ENCODE assay signal across 8 cellular contexts in the genomic region with DNA sequence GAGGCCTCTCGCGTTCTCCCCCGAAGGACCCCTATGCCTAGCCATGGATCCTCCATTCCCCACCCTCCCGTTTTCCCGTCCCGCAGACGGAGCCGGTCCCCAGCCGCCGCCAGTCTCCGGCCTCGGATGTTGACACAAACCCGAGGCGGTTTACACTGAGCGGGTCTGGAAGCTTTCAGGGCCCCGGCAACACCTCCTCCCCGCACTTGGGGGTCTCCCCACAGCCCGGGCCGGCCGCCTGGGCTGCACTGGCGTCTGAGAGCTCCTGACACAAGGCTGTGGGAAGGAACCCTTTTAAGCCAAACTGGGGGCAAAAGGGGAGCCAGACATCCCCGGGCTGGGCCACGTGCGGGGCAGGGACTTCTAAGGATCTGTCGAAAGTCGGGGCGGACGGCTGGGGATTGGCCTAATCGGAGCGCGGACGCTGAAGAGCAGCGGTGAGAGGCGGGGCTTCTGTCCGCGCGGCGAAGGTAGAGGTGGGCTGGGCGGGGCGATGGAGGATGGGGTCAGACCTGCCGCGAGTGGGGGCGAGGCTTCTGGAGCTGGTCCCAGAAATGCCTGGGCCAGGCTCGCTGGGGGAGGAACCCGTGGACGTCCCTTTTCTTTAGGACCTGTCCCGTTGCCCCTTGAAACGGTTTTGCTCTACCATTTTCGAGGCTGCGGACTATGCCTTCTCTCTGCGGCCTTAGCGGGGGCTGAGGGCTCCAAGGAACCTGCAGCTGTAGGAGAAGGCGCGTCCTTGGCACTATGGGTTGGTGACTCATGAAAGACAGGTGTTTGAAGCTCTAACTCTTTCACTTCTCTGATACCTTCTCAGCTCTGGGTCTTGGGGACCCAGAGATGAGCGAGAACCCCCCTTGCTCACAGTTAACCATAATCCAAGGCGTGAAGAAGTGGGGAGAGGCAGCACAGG. TPM values are rescaled to one million over a fixed set of nuclear protein-coding genes. Genes with fewer than 3 reads are reported as not detected.
A peak's percentile ranks its signal among the peaks of the same experiment; 100 is the strongest.
DNase-seq lines count a peak whose midpoint lies in the region; ATAC-seq and TF ChIP-seq lines count a peak whose summit lies in the region.

No MANE protein-coding gene starts in this region.

- H3K36me3 ChIP-seq in stomach: no peaks in the 10 kb centered on the region

- H3K4me3 ChIP-seq in stomach: peak overlapping the region; percentile 39 to 54 (median 46)

- intact Hi-C loops in stomach (cut with DNase I; ENCODE audit: low total_unique reads): no loop called here

- no peaks in the 10 kb centered on the region for H3K9me3 Mint-ChIP-seq in activated T-cell treated with anti-CD3 and anti-CD28 coated beads, Interleukin-2, amount 50 U/mL, for 72 hours

- peaks cover 50% of the 10 kb centered on the region for H3K4me1 Mint-ChIP-seq in activated T-cell treated with anti-CD3 and anti-CD28 coated beads, Interleukin-2, amount 50 U/mL, for 72 hours (ENCODE audit: low read depth)

- no peak for TF ChIP-seq EP300 in stomach (IDR thresholded peaks at IDR 0.05)

- H3K4me3 Mint-ChIP-seq in activated T-cell treated with anti-CD3 and anti-CD28 coated beads, Interleukin-2, amount 50 U/mL, for 72 hours: peak overlapping the region; percentile 53 to 87

- H3K36me3 Mint-ChIP-seq in activated T-cell treated with anti-CD3 and anti-CD28 coated beads, Interleukin-2, amount 50 U/mL, for 72 hours (ENCODE audit: insufficient read depth in 2 of 2): no peaks in the 10 kb centered on the region

- no peak for ATAC-seq in activated T-cell treated with anti-CD3 and anti-CD28 coated beads, Interleukin-2, amount 50 U/mL, for 72 hours (replicated peaks in 1 of 2)
- ATAC-seq in GM19455 (IDR thresholded peaks at IDR 0.05; ENCODE audit: unreplicated experiment): no peak

- TF ChIP-seq POLR2A in stomach (IDR thresholded peaks at IDR 0.05): no peak

- H3K27me3 Mint-ChIP-seq in activated T-cell treated with anti-CD3 and anti-CD28 coated beads, Interleukin-2, amount 50 U/mL, for 72 hours (ENCODE audit: low read depth): peaks cover 31% of the 10 kb centered on the region

- 8 to 10% (median 9%) methylated on average over 49 to 56 of the region's 56 CpGs for WGBS in stomach, 5 donors

- H3K27me3 ChIP-seq in stomach: peaks cover 0 to 83% (median 50%) of the 10 kb centered on the region in 3 donors

- no peak for TF ChIP-seq CTCF in stomach (IDR thresholded peaks at IDR 0.05)

- DNase-seq in activated CD4-positive, alpha-beta T cell treated with anti-CD3 and anti-CD28 coated beads for 4 hours: peak; percentile 16 to 24
- DNase-seq in activated CD4-positive, alpha-beta T cell treated with anti-CD3 and anti-CD28 coated beads for 1 hour: no peak
- DNase-seq in activated T-cell treated with anti-CD3 and anti-CD28 coated beads, Interleukin-2, amount 50 U/mL, for 72 hours: peak in 1 of 2 donors; percentile 22
- DNase-seq in islet precursor cell: peak; percentile 55
- peak; percentile 51 for DNase-seq in stomach
- no peak for DNase-seq in SW 1271 (lab: John Stamatoyannopoulos, UW)
- DNase-seq in HPDE6-E6E7 (ENCODE audit: extremely low spot score): no peak

- H3K4me1 ChIP-seq in stomach: peaks cover 18 to 24% (median 21%) of the 10 kb centered on the region in 4 donors

- H3K27ac Mint-ChIP-seq in activated T-cell treated with anti-CD3 and anti-CD28 coated beads, Interleukin-2, amount 50 U/mL, for 72 hours: no peak overlapping the region

- H3K27ac ChIP-seq in stomach: peak overlapping the region in 2 of 5 donors; percentile 26 to 33

- H3K9me3 ChIP-seq in stomach: no peaks in the 10 kb centered on the region

RNA-seq across cellular contexts. Expression of gene HPCAL4, which starts 1.2 kb away (rescaled TPM):
- under 1 TPM; 0.35 to 0.86 TPM for total RNA-seq in activated T-cell treated with anti-CD3 and anti-CD28 coated beads, Interleukin-2, amount 50 U/mL, for 72 hours
- total RNA-seq in stomach: 1 to 10 TPM in 1 of 5 donors, under 1 TPM in 1, not detected in 3; 0.14 to 1.5 TPM
- polyA plus RNA-seq in stomach: under 1 TPM; 0.06 to 0.15 (median 0.15) TPM

RNA-seq across cellular contexts. Expression of gene NT5C1A, which starts 20.5 kb away (rescaled TPM):
- under 1 TPM in 1 of 2 donors, not detected in 1; 0.29 TPM for total RNA-seq in activated T-cell treated with anti-CD3 and anti-CD28 coated beads, Interleukin-2, amount 50 U/mL, for 72 hours
- total RNA-seq in stomach: under 1 TPM in 1 of 5 donors, not detected in 4; 0.92 TPM
- polyA plus RNA-seq in stomach: under 1 TPM in 1 of 3 donors, not detected in 2; 0.76 TPM

RNA-seq across cellular contexts. Expression of gene PPIE, which starts 46.3 kb away (rescaled TPM):
- total RNA-seq in activated T-cell treated with anti-CD3 and anti-CD28 coated beads, Interleukin-2, amount 50 U/mL, for 72 hours: 10 to 100 TPM; 47.3 to 54.6 TPM
- 100 to 1,000 TPM in 2 of 5 donors, 10 to 100 TPM in 3; 34.9 to 206 (median 42.9) TPM for total RNA-seq in stomach
- 10 to 100 TPM; 46.7 to 54.5 (median 50.9) TPM for polyA plus RNA-seq in stomach

RNA-seq across cellular contexts. Expression of gene HEYL, which starts 53.0 kb away (rescaled TPM):
- total RNA-seq in activated T-cell treated with anti-CD3 and anti-CD28 coated beads, Interleukin-2, amount 50 U/mL, for 72 hours: under 1 TPM; 0.32 to 0.89 TPM
- total RNA-seq in stomach: 1 to 10 TPM in 2 of 5 donors, under 1 TPM in 2, not detected in 1; 0.45 to 4.8 (median 2.2) TPM
- 1 to 10 TPM; 1.0 to 6.0 (median 3.4) TPM for polyA plus RNA-seq in stomach

Comparison
In these comparisons a context has a peak if more than half of its experiments do, and no peak if none do; other contexts are left out.
1. DNase-seq: peak in activated CD4-positive, alpha-beta T cell treated with anti-CD3 and anti-CD28 coated beads for 4 hours (2 of 2), islet precursor cell (single experiment) and stomach (single experiment); none in activated CD4-positive, alpha-beta T cell treated with anti-CD3 and anti-CD28 coated beads for 1 hour (single experiment), SW 1271 (0 of 2) and HPDE6-E6E7 (single experiment).